8 cellular contexts compared by ENCODE assay signal in genomic region chr5:95644351-95645042, GRCh38. TPM values are rescaled to one million over a fixed set of nuclear protein-coding genes. Genes with fewer than 3 reads are reported as not detected.
A peak's percentile ranks its signal among the peaks of the same experiment; 100 is the strongest.
DNase-seq lines count a peak whose midpoint lies in the region; ATAC-seq, FAIRE-seq and TF ChIP-seq lines count a peak whose summit lies in the region.

No MANE protein-coding gene starts in this region.

- TF ChIP-seq POLR2A in HepG2 (IDR thresholded peaks at IDR 0.05; ENCODE audit: insufficient read depth in 1 of 2, low read depth in 2 of 2, low read length in 2 of 2) (no peak), suprapubic skin (IDR thresholded peaks at IDR 0.05) (no peak)

- H3K27ac ChIP-seq in H9 (ENCODE audit: insufficient read length, low read depth, low read length) (no peak overlapping the region), HepG2 (ENCODE audit: extremely low read length, insufficient read depth, low read length) (no peak overlapping the region), suprapubic skin (no peak overlapping the region)

- H3K9me3 Mint-ChIP-seq in H9 (no peaks in the 10 kb centered on the region; a peak in 1 of 5 replicates), brain (no peaks in the 10 kb centered on the region)

- H2AFZ ChIP-seq in H9 (ENCODE audit: low read length) (peak overlapping the region; percentile 94), Loucy (ENCODE audit: low read length) (peak overlapping the region; percentile 90), HepG2 (ENCODE audit: low read length) (peak overlapping the region; percentile 71)

- H3K23me2 ChIP-seq in H9 (ENCODE audit: insufficient read length, low read depth, low read length, poor library complexity, severe bottlenecking): peaks cover 4% of the 10 kb centered on the region

- no peak overlapping the region for H3K9ac ChIP-seq in H9 (ENCODE audit: extremely low read depth, insufficient read length, low read length)
- peak overlapping the region; percentile 56 for H3K9ac ChIP-seq in Loucy (ENCODE audit: low read depth, low read length, poor library complexity, severe bottlenecking)
- H3K9ac ChIP-seq in HepG2 (ENCODE audit: insufficient read depth, low read depth, low read length): no peak overlapping the region

- H3K4me1 ChIP-seq in H9 (ENCODE audit: insufficient read depth, low read length): no peaks in the 10 kb centered on the region; the same call in 1 of the 2 replicates
- peaks cover 56% of the 10 kb centered on the region for H3K4me1 ChIP-seq in Loucy (ENCODE audit: insufficient read depth, low read length, poor library complexity, severe bottlenecking)
- H3K4me1 ChIP-seq in HepG2 (ENCODE audit: insufficient read depth, low read length): peaks cover 67% of the 10 kb centered on the region
- peaks cover 61% of the 10 kb centered on the region for H3K4me1 ChIP-seq in suprapubic skin

- CTCF ChIA-PET in HepG2 (lab: Yijun Ruan, JAX; ENCODE audit: low intra/inter-chr PET ratio, low total read pairs): interaction anchor here (1.2 to 3.0 kb wide), 2 partner anchors 137 to 202 kb away, joined by 4 to 11 read pairs; no protein-coding TSS in a partner anchor

- POLR2A ChIA-PET in HepG2 (lab: Yijun Ruan, JAX): no interaction called here

- H3K23ac ChIP-seq in H9 (ENCODE audit: insufficient read length, low read depth, low read length): no peak overlapping the region

- peak; percentile 84 for TF ChIP-seq CTCF in H9 (conservative IDR thresholded peaks at IDR 0.05)
- TF ChIP-seq CTCF in Loucy (conservative IDR thresholded peaks at IDR 0.05; ENCODE audit: low read length): peak; percentile 89
- peak; percentile 72 to 83 for TF ChIP-seq CTCF in brain (conservative IDR thresholded peaks at IDR 0.05)
- TF ChIP-seq CTCF in HepG2 (CRISPR knock-in tag; IDR thresholded peaks at IDR 0.05): peak; percentile 84
- TF ChIP-seq CTCF in suprapubic skin (IDR thresholded peaks at IDR 0.05): peak; percentile 43 to 65

- no peak overlapping the region for H2AK5ac ChIP-seq in H9 (ENCODE audit: insufficient read length, low read length)

- H2BK15ac ChIP-seq in H9 (ENCODE audit: low read depth, low read length): no peak overlapping the region

- no peak overlapping the region for H2BK5ac ChIP-seq in H9 (ENCODE audit: insufficient read length, low read length)

- H3K27ac Mint-ChIP-seq in H9: no peak overlapping the region; a peak in 1 of 7 replicates
- H3K27ac Mint-ChIP-seq in brain: peak overlapping the region in 1 of 5 experiments; percentile 3

- no peak overlapping the region for H4K91ac ChIP-seq in H9 (ENCODE audit: insufficient read length, low read depth, low read length)

- ATAC-seq in Right ventricle myocardium superior (ENCODE audit: poor library complexity): peak; percentile 29
- no peak for ATAC-seq in HepG2

- TF ChIP-seq RAD21 in HepG2 (CRISPR knock-in tag; IDR thresholded peaks at IDR 0.05): peak; percentile 61

- H3K79me2 ChIP-seq in H9 (ENCODE audit: insufficient read depth, low read length): no peaks in the 10 kb centered on the region
- H3K79me2 ChIP-seq in Loucy (ENCODE audit: insufficient read depth, low read length): peaks cover 5% of the 10 kb centered on the region
- H3K79me2 ChIP-seq in HepG2 (ENCODE audit: insufficient read depth, low read length): no peaks in the 10 kb centered on the region

- no CpG with 5 or more reads among the region's 4 CpGs for WGBS in H9 (ENCODE audit: extremely low coverage, insufficient read length, low lambda C conversion rate)
- WGBS in HepG2 (ENCODE audit: low lambda C conversion rate): 10% methylated on average over 4 of the region's 4 CpGs
- WGBS in suprapubic skin: 19% methylated on average over 4 of the region's 4 CpGs

- no peak overlapping the region for H3K18ac ChIP-seq in H9 (ENCODE audit: insufficient read length, low read depth, low read length)

- H3K14ac ChIP-seq in H9 (ENCODE audit: insufficient read depth, low read length): no peak overlapping the region

- no TSS peak for BruUV-seq in HepG2 (replicated peaks; lab: Mats Ljungman, UMichigan)

- H3K9me2 ChIP-seq in Loucy (replicated peaks; ENCODE audit: low read depth, low read length): no peaks in the 10 kb centered on the region

- no peak for TF ChIP-seq EP300 in HepG2 (IDR thresholded peaks at IDR 0.05; ENCODE audit: low read depth in 2 of 2, low read length in 2 of 2)
- TF ChIP-seq EP300 in HepG2 (CRISPR knock-in tag; IDR thresholded peaks at IDR 0.05; ENCODE audit: borderline replicate concordance): no peak
- no peak for TF ChIP-seq EP300 in suprapubic skin (IDR thresholded peaks at IDR 0.05)

- no peak overlapping the region for H3T11ph ChIP-seq in H9 (ENCODE audit: low read length)

- no peak overlapping the region for H2BK12ac ChIP-seq in H9 (ENCODE audit: insufficient read length, low read depth, low read length)

- H3K4me3 ChIP-seq in Loucy (ENCODE audit: low read length, poor library complexity, severe bottlenecking): peak overlapping the region; percentile 19
- H3K4me3 ChIP-seq in HepG2 (replicated peaks in 1 of 3; ENCODE audit: insufficient read depth in 1 of 3, low read depth in 2 of 3, low read length in 3 of 3): peak overlapping the region in 1 of 3 experiments; percentile 7; a peak in 1 of 6 replicates
- no peak overlapping the region for H3K4me3 ChIP-seq in suprapubic skin

- H2BK20ac ChIP-seq in H9 (ENCODE audit: low read depth, low read length, poor library complexity, severe bottlenecking): no peak overlapping the region

- H4K20me1 ChIP-seq in H9 (ENCODE audit: control insufficient read depth, insufficient read depth, insufficient read length): no peaks in the 10 kb centered on the region
- no peaks in the 10 kb centered on the region for H4K20me1 ChIP-seq in Loucy (ENCODE audit: insufficient read depth, low read length, poor library complexity, severe bottlenecking)
- no peaks in the 10 kb centered on the region for H4K20me1 ChIP-seq in HepG2 (ENCODE audit: insufficient read depth, low read length)

- H3K56ac ChIP-seq in H9 (ENCODE audit: insufficient read length, low read depth, low read length): no peak overlapping the region

- H3K4me3 Mint-ChIP-seq in H9 (no peak overlapping the region), brain (peak overlapping the region in 2 of 5 experiments; percentile 4 to 23)

- FAIRE-seq in HepG2 (lab: Jason Lieb, UNC): peak; percentile 83

- no peak for DNase-seq in Right ventricle myocardium superior
- no peak for DNase-seq in cardiac septum (ENCODE audit: low spot score)
- peak; percentile 60 for DNase-seq in H9
- peak in 3 of 5 donors; percentile 7 to 73 (median 21) for DNase-seq in T-helper 1 cell
- DNase-seq in HepG2 (ENCODE audit: low spot score): peak; percentile 45
- DNase-seq in suprapubic skin (ENCODE audit: low spot score in 2 of 2): peak in 1 of 2 donors; percentile 78

- H3K36me3 Mint-ChIP-seq in H9 (ENCODE audit: insufficient read depth in 1 of 3, low read depth in 3 of 3) (no peaks in the 10 kb centered on the region), brain (no peaks in the 10 kb centered on the region)

- no peak overlapping the region for H2BK120ac ChIP-seq in H9 (ENCODE audit: low read depth, low read length, poor library complexity, severe bottlenecking)

- intact Hi-C loops in Right ventricle myocardium superior (cut with DNase I) (loop anchor here (5.0 kb wide), 1 partner anchor 193 kb away; no protein-coding TSS in a partner anchor), cardiac septum (cut with DNase I) (loop anchor here (2.0 to 10.0 kb wide), 6 partner anchors 88 to 960 kb away; partner anchors contain the start of genes ARSK, RHOBTB3 and SKIC3), HepG2 (cut with micrococcal nuclease; ENCODE audit: unreplicated experiment) (loop anchor here (1.0 to 10.0 kb wide), 6 partner anchors 88 to 950 kb away; partner anchors contain the start of genes ARSK, RHOBTB3 and SKIC3)

- H3K36me3 ChIP-seq in Loucy (ENCODE audit: insufficient read depth, low read length): no peaks in the 10 kb centered on the region
- no peaks in the 10 kb centered on the region for H3K36me3 ChIP-seq in HepG2 (replicated peaks in 1 of 2; ENCODE audit: control insufficient read depth in 1 of 2, insufficient read depth in 2 of 2, low read length in 2 of 2)
- no peaks in the 10 kb centered on the region for H3K36me3 ChIP-seq in suprapubic skin

- H3K27me3 Mint-ChIP-seq in H9 (ENCODE audit: low read depth) (peaks cover 1% of the 10 kb centered on the region; the same call in 1 of the 2 replicates), brain (peaks cover 3% of the 10 kb centered on the region)

- no peak overlapping the region for H4K5ac ChIP-seq in H9 (ENCODE audit: insufficient read length, low read depth, low read length)

- H4K8ac ChIP-seq in H9 (replicated peaks; ENCODE audit: insufficient read length, low read depth, low read length): no peak overlapping the region

- in situ Hi-C loops in HepG2 (cut with HindIII; ENCODE audit: extremely low pct_ligation_motif_present, low pct_unique_long_range_greater_than_20kb): loop anchor here (5.0 to 25.0 kb wide), 2 partner anchors 198 to 693 kb away; no protein-coding TSS in a partner anchor

- H3K4me1 Mint-ChIP-seq in H9: peaks cover 0 to 4% of the 10 kb centered on the region in 2 experiments; a peak in 1 of 4 replicates
- H3K4me1 Mint-ChIP-seq in brain: no peaks in the 10 kb centered on the region

- H3K27me3 ChIP-seq in H9 (ENCODE audit: insufficient read depth, low read length): no peaks in the 10 kb centered on the region
- no peaks in the 10 kb centered on the region for H3K27me3 ChIP-seq in Loucy (ENCODE audit: insufficient read depth, low read length, poor library complexity, severe bottlenecking)
- H3K27me3 ChIP-seq in HepG2 (ENCODE audit: control insufficient read depth in 1 of 2, insufficient read depth in 2 of 2, low read length in 2 of 2): no peaks in the 10 kb centered on the region
- no peaks in the 10 kb centered on the region for H3K27me3 ChIP-seq in suprapubic skin

- H3K79me1 ChIP-seq in H9 (ENCODE audit: insufficient read depth, low read depth, low read length, poor library complexity, severe bottlenecking): no peaks in the 10 kb centered on the region

- H3F3A ChIP-seq in Loucy (ENCODE audit: low read depth): peaks cover 10% of the 10 kb centered on the region; the same call in 1 of the 2 replicates

- H3K9me3 ChIP-seq in H9 (ENCODE audit: control insufficient read depth, low read depth, low read length): no peaks in the 10 kb centered on the region
- H3K9me3 ChIP-seq in Loucy (ENCODE audit: insufficient read depth, low read depth, low read length): no peaks in the 10 kb centered on the region
- no peaks in the 10 kb centered on the region for H3K9me3 ChIP-seq in HepG2 (ENCODE audit: low read length)
- H3K9me3 ChIP-seq in suprapubic skin: no peaks in the 10 kb centered on the region

- H3K4me2 ChIP-seq in H9 (ENCODE audit: insufficient read depth, insufficient read length, low read length) (no peak overlapping the region), Loucy (ENCODE audit: low read depth, low read length, poor library complexity, severe bottlenecking) (peak overlapping the region; percentile 57), HepG2 (ENCODE audit: low read depth, low read length) (peak overlapping the region; percentile 69)

- H3K4ac ChIP-seq in H9 (ENCODE audit: low read depth, low read length): no peak overlapping the region

RNA-seq across cellular contexts. Expression of gene RFESD, which starts 2.1 kb away (rescaled TPM):
- total RNA-seq in Right ventricle myocardium superior (5.1 TPM), cardiac septum (2.7 TPM), H9 (2021) (1.7 and 2.6 TPM in 2 replicates), HepG2 (2016; rRNA removed; fragmentation: Illumina TruSeq; extraction: Trizol) (1.2 and 2.2 TPM in 2 replicates), suprapubic skin (1 to 10 TPM; 3.5 to 7.6 (median 4.6) TPM)
- polyA plus RNA-seq in brain (ENCODE audit: insufficient read depth, low read depth, low replicate concordance) (4.2 TPM), HepG2 (2011; rRNA removed) (1.1 TPM in 2 replicates)
- 1.3 and 1.6 TPM in 2 replicates for total RNA-seq in HepG2 (2016; cell fraction: cytosol; rRNA removed; fragmentation: Illumina TruSeq; extraction: Trizol; ENCODE audit: low read depth)
- total RNA-seq in HepG2 (2016; cell fraction: insoluble cytoplasmic fraction; rRNA removed; fragmentation: Illumina TruSeq; extraction: Trizol): 1.1 and 1.9 TPM in 2 replicates
- total RNA-seq in HepG2 (2016; cell fraction: membrane; rRNA removed; fragmentation: Illumina TruSeq; extraction: Trizol): 0.65 and 1.2 TPM in 2 replicates
- 1.8 and 2.5 TPM in 2 replicates for total RNA-seq in HepG2 (2016; cell fraction: nucleus; rRNA removed; fragmentation: Illumina TruSeq; extraction: Trizol)
- 0.32 and 0.51 TPM in 2 replicates for polyA plus RNA-seq in HepG2 (2011; cell fraction: cytosol; rRNA removed)
- polyA plus RNA-seq in HepG2 (2011; cell fraction: nucleus; rRNA removed): 0.24 and 0.50 TPM in 2 replicates
- 1.1 and 1.6 TPM in 2 replicates for polyA plus RNA-seq in HepG2 (2012)
- 0.32 and 0.85 TPM in 2 replicates for polyA plus RNA-seq in HepG2 (2016; cell fraction: cytosol; fragmentation: Illumina TruSeq; extraction: Trizol; ENCODE audit: low read depth)
- 1.5 and 2.0 TPM in 2 replicates for polyA plus RNA-seq in HepG2 (2016; cell fraction: insoluble cytoplasmic fraction; fragmentation: Illumina TruSeq; extraction: Trizol; ENCODE audit: low read depth)
- polyA plus RNA-seq in HepG2 (2016; cell fraction: membrane; fragmentation: Illumina TruSeq; extraction: Trizol; ENCODE audit: low read depth): 0.31 and 0.51 TPM in 2 replicates
- polyA plus RNA-seq in HepG2 (2016; cell fraction: nucleus; fragmentation: Illumina TruSeq; extraction: Trizol; ENCODE audit: insufficient read depth, low read depth): 1.8 and 2.3 TPM in 2 replicates
- polyA minus RNA-seq in HepG2 (2011; rRNA and poly(A)+ RNA removed; ENCODE audit: low replicate concordance): 0.10 and 0.96 TPM in 2 replicates
- polyA minus RNA-seq in HepG2 (2011; cell fraction: cytosol; rRNA and poly(A)+ RNA removed): 0.79 TPM in 1 of 2 replicates, not detected in the other
- polyA minus RNA-seq in HepG2 (2011; cell fraction: nucleus; rRNA and poly(A)+ RNA removed): 1.1 and 1.8 TPM in 2 replicates

RNA-seq across cellular contexts. Expression of gene GPR150, which starts 24.6 kb away (rescaled TPM):
- total RNA-seq in Right ventricle myocardium superior (not detected), cardiac septum (not detected), H9 (2021) (0.11 TPM in 1 of 2 replicates, not detected in the other), HepG2 (2016; rRNA removed; fragmentation: Illumina TruSeq; extraction: Trizol) (not detected in 2 replicates), suprapubic skin (under 1 TPM in 3 of 4 donors, not detected in 1; 0.48 to 0.60 (median 0.57) TPM)
- polyA plus RNA-seq in brain (ENCODE audit: insufficient read depth, low read depth, low replicate concordance) (1.4 TPM), HepG2 (2011; rRNA removed) (0.03 TPM in 1 of 2 replicates, not detected in the other)
- not detected in 2 replicates for total RNA-seq in HepG2 (2016; cell fraction: cytosol; rRNA removed; fragmentation: Illumina TruSeq; extraction: Trizol; ENCODE audit: low read depth)
- not detected in 2 replicates for total RNA-seq in HepG2 (2016; cell fraction: insoluble cytoplasmic fraction; rRNA removed; fragmentation: Illumina TruSeq; extraction: Trizol)
- not detected in 2 replicates for total RNA-seq in HepG2 (2016; cell fraction: membrane; rRNA removed; fragmentation: Illumina TruSeq; extraction: Trizol)
- total RNA-seq in HepG2 (2016; cell fraction: nucleus; rRNA removed; fragmentation: Illumina TruSeq; extraction: Trizol): not detected in 2 replicates
- not detected in 2 replicates for polyA plus RNA-seq in HepG2 (2011; cell fraction: cytosol; rRNA removed)
- 0.06 TPM in 1 of 2 replicates, not detected in the other for polyA plus RNA-seq in HepG2 (2011; cell fraction: nucleus; rRNA removed)
- polyA plus RNA-seq in HepG2 (2012): not detected in 2 replicates
- polyA plus RNA-seq in HepG2 (2016; cell fraction: cytosol; fragmentation: Illumina TruSeq; extraction: Trizol; ENCODE audit: low read depth): not detected in 2 replicates
- polyA plus RNA-seq in HepG2 (2016; cell fraction: insoluble cytoplasmic fraction; fragmentation: Illumina TruSeq; extraction: Trizol; ENCODE audit: low read depth): not detected in 2 replicates
- not detected in 2 replicates for polyA plus RNA-seq in HepG2 (2016; cell fraction: membrane; fragmentation: Illumina TruSeq; extraction: Trizol; ENCODE audit: low read depth)
- polyA plus RNA-seq in HepG2 (2016; cell fraction: nucleus; fragmentation: Illumina TruSeq; extraction: Trizol; ENCODE audit: insufficient read depth, low read depth): not detected in 2 replicates
- not detected in 2 replicates for polyA minus RNA-seq in HepG2 (2011; rRNA and poly(A)+ RNA removed; ENCODE audit: low replicate concordance)
- not detected in 2 replicates for polyA minus RNA-seq in HepG2 (2011; cell fraction: cytosol; rRNA and poly(A)+ RNA removed)
- not detected in 2 replicates for polyA minus RNA-seq in HepG2 (2011; cell fraction: nucleus; rRNA and poly(A)+ RNA removed)

RNA-seq across cellular contexts. Expression of gene SPATA9, which starts 38.3 kb away (rescaled TPM):
- total RNA-seq in Right ventricle myocardium superior (not detected), cardiac septum (not detected), H9 (2021) (not detected in 2 replicates), HepG2 (2016; rRNA removed; fragmentation: Illumina TruSeq; extraction: Trizol) (not detected in 2 replicates), suprapubic skin (not detected)
- polyA plus RNA-seq in brain (ENCODE audit: insufficient read depth, low read depth, low replicate concordance) (0.34 TPM), HepG2 (2011; rRNA removed) (not detected in 2 replicates)
- not detected in 2 replicates for total RNA-seq in HepG2 (2016; cell fraction: cytosol; rRNA removed; fragmentation: Illumina TruSeq; extraction: Trizol; ENCODE audit: low read depth)
- not detected in 2 replicates for total RNA-seq in HepG2 (2016; cell fraction: insoluble cytoplasmic fraction; rRNA removed; fragmentation: Illumina TruSeq; extraction: Trizol)
- not detected in 2 replicates for total RNA-seq in HepG2 (2016; cell fraction: membrane; rRNA removed; fragmentation: Illumina TruSeq; extraction: Trizol)
- total RNA-seq in HepG2 (2016; cell fraction: nucleus; rRNA removed; fragmentation: Illumina TruSeq; extraction: Trizol): not detected in 2 replicates
- polyA plus RNA-seq in HepG2 (2011; cell fraction: cytosol; rRNA removed): not detected in 2 replicates
- not detected in 2 replicates for polyA plus RNA-seq in HepG2 (2011; cell fraction: nucleus; rRNA removed)
- 0.19 TPM in 1 of 2 replicates, not detected in the other for polyA plus RNA-seq in HepG2 (2012)
- polyA plus RNA-seq in HepG2 (2016; cell fraction: cytosol; fragmentation: Illumina TruSeq; extraction: Trizol; ENCODE audit: low read depth): not detected in 2 replicates
- polyA plus RNA-seq in HepG2 (2016; cell fraction: insoluble cytoplasmic fraction; fragmentation: Illumina TruSeq; extraction: Trizol; ENCODE audit: low read depth): not detected in 2 replicates
- not detected in 2 replicates for polyA plus RNA-seq in HepG2 (2016; cell fraction: membrane; fragmentation: Illumina TruSeq; extraction: Trizol; ENCODE audit: low read depth)
- not detected in 2 replicates for polyA plus RNA-seq in HepG2 (2016; cell fraction: nucleus; fragmentation: Illumina TruSeq; extraction: Trizol; ENCODE audit: insufficient read depth, low read depth)
- not detected in 2 replicates for polyA minus RNA-seq in HepG2 (2011; rRNA and poly(A)+ RNA removed; ENCODE audit: low replicate concordance)
- not detected in 2 replicates for polyA minus RNA-seq in HepG2 (2011; cell fraction: cytosol; rRNA and poly(A)+ RNA removed)
- not detected in 2 replicates for polyA minus RNA-seq in HepG2 (2011; cell fraction: nucleus; rRNA and poly(A)+ RNA removed)

Comparison
In these comparisons a context has a peak if more than half of its experiments do, and no peak if none do; other contexts are left out.
1. DNase-seq: peak in H9 (single experiment), T-helper 1 cell (3 of 5) and HepG2 (single experiment); none in Right ventricle myocardium superior (single experiment) and cardiac septum (single experiment).
2. Peak in every context shown above with its lines, with median percentiles within 50 percentile points of each other: H2AFZ ChIP-seq and CTCF ChIP-seq.